1 cellular context compared by ENCODE assay signal in the genomic region with DNA sequence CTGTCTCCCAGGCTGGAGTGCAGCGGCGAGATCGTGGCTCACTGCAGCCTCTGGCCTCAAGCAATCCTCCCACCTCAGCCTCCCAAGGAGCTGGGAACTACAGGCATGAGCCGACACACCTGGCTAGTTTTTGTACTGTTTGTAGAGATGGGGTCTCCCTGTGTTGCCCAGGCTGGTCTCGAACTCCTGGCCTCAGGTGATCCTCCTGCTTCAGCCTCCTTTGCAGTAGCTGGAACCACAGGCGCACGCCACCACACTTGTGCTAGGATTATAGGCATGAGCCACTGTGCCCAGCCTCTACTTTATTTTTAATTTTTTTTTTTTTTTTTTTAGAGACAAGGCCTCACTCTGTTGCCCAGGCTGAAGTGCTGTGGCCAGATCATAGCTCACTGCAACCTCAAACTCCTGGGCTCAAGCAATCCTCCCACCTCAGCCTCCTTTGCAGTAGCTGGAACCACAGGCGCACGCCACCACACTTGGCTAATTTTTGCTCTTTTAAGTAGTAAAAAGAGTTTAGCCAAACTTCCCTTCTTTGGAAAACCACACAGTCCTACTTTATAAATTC.
A peak's percentile ranks its signal among the peaks of the same experiment; 100 is the strongest.
TF ChIP-seq lines count a peak whose summit lies in the region.

No MANE protein-coding gene starts in this region.

TF ChIP-seq in HepG2, 621 proteins besides CTCF, POLR2A, EP300 and RAD21 (continued from another document and continues in another):
- TF ChIP-seq, protein P1, sequence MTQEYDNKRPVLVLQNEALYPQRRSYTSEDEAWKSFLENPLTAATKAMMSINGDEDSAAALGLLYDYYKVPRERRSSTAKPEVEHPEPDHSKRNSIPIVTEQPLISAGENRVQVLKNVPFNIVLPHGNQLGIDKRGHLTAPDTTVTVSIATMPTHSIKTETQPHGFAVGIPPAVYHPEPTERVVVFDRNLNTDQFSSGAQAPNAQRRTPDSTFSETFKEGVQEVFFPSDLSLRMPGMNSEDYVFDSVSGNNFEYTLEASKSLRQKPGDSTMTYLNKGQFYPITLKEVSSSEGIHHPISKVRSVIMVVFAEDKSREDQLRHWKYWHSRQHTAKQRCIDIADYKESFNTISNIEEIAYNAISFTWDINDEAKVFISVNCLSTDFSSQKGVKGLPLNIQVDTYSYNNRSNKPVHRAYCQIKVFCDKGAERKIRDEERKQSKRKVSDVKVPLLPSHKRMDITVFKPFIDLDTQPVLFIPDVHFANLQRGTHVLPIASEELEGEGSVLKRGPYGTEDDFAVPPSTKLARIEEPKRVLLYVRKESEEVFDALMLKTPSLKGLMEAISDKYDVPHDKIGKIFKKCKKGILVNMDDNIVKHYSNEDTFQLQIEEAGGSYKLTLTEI (CRISPR knock-in tag; conservative IDR thresholded peaks at IDR 0.05): no peak
- TF ChIP-seq HDAC2 (CRISPR knock-in tag; IDR thresholded peaks at IDR 0.05) (no peak), ZNF160 (CRISPR knock-in tag; IDR thresholded peaks at IDR 0.05) (no peak), SALL1 (CRISPR knock-in tag; IDR thresholded peaks at IDR 0.05) (no peak), HNRNPLL (IDR thresholded peaks at IDR 0.05; ENCODE audit: low read depth, low read length, poor library complexity, severe bottlenecking) (no peak), ZNF543 (CRISPR knock-in tag; IDR thresholded peaks at IDR 0.05) (no peak), IKZF4 (CRISPR knock-in tag; IDR thresholded peaks at IDR 0.05; ENCODE audit: borderline replicate concordance, low read depth, not compliant biosample characterization) (peak; percentile 29), XBP1 (CRISPR knock-in tag; IDR thresholded peaks at IDR 0.05) (no peak), ZNF556 (CRISPR knock-in tag; IDR thresholded peaks at IDR 0.05; ENCODE audit: borderline replicate concordance) (no peak), SETDB1 (CRISPR knock-in tag; IDR thresholded peaks at IDR 0.05; ENCODE audit: borderline replicate concordance) (no peak), ZSCAN20 (CRISPR knock-in tag; IDR thresholded peaks at IDR 0.05; ENCODE audit: borderline replicate concordance) (no peak), JARID2 (CRISPR knock-in tag; IDR thresholded peaks at IDR 0.05; ENCODE audit: insufficient replicate concordance) (no peak), TBL1XR1 (IDR thresholded peaks at IDR 0.05; ENCODE audit: borderline replicate concordance, low read length, partially characterized antibody) (no peak), ZNF121 (CRISPR knock-in tag; IDR thresholded peaks at IDR 0.05) (0 out of 2 replicates have a peak, but pooled peaks have one; percentile 23), PRMT3 (CRISPR knock-in tag; IDR thresholded peaks at IDR 0.05; ENCODE audit: borderline replicate concordance, low read depth) (no peak), NAIF1 (CRISPR knock-in tag; IDR thresholded peaks at IDR 0.05; ENCODE audit: borderline replicate concordance) (no peak)
- TF ChIP-seq, protein P2, sequence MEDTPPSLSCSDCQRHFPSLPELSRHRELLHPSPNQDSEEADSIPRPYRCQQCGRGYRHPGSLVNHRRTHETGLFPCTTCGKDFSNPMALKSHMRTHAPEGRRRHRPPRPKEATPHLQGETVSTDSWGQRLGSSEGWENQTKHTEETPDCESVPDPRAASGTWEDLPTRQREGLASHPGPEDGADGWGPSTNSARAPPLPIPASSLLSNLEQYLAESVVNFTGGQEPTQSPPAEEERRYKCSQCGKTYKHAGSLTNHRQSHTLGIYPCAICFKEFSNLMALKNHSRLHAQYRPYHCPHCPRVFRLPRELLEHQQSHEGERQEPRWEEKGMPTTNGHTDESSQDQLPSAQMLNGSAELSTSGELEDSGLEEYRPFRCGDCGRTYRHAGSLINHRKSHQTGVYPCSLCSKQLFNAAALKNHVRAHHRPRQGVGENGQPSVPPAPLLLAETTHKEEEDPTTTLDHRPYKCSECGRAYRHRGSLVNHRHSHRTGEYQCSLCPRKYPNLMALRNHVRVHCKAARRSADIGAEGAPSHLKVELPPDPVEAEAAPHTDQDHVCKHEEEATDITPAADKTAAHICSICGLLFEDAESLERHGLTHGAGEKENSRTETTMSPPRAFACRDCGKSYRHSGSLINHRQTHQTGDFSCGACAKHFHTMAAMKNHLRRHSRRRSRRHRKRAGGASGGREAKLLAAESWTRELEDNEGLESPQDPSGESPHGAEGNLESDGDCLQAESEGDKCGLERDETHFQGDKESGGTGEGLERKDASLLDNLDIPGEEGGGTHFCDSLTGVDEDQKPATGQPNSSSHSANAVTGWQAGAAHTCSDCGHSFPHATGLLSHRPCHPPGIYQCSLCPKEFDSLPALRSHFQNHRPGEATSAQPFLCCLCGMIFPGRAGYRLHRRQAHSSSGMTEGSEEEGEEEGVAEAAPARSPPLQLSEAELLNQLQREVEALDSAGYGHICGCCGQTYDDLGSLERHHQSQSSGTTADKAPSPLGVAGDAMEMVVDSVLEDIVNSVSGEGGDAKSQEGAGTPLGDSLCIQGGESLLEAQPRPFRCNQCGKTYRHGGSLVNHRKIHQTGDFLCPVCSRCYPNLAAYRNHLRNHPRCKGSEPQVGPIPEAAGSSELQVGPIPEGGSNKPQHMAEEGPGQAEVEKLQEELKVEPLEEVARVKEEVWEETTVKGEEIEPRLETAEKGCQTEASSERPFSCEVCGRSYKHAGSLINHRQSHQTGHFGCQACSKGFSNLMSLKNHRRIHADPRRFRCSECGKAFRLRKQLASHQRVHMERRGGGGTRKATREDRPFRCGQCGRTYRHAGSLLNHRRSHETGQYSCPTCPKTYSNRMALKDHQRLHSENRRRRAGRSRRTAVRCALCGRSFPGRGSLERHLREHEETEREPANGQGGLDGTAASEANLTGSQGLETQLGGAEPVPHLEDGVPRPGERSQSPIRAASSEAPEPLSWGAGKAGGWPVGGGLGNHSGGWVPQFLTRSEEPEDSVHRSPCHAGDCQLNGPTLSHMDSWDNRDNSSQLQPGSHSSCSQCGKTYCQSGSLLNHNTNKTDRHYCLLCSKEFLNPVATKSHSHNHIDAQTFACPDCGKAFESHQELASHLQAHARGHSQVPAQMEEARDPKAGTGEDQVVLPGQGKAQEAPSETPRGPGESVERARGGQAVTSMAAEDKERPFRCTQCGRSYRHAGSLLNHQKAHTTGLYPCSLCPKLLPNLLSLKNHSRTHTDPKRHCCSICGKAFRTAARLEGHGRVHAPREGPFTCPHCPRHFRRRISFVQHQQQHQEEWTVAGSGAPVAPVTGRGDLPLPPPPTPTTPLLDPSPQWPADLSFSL (CRISPR knock-in tag; IDR thresholded peaks at IDR 0.05): no peak
- TF ChIP-seq, protein P3, sequence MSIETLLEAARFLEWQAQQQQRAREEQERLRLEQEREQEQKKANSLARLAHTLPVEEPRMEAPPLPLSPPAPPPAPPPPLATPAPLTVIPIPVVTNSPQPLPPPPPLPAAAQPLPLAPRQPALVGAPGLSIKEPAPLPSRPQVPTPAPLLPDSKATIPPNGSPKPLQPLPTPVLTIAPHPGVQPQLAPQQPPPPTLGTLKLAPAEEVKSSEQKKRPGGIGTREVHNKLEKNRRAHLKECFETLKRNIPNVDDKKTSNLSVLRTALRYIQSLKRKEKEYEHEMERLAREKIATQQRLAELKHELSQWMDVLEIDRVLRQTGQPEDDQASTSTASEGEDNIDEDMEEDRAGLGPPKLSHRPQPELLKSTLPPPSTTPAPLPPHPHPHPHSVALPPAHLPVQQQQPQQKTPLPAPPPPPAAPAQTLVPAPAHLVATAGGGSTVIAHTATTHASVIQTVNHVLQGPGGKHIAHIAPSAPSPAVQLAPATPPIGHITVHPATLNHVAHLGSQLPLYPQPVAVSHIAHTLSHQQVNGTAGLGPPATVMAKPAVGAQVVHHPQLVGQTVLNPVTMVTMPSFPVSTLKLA (IDR thresholded peaks at IDR 0.05): no peak
- TF ChIP-seq, protein P4, sequence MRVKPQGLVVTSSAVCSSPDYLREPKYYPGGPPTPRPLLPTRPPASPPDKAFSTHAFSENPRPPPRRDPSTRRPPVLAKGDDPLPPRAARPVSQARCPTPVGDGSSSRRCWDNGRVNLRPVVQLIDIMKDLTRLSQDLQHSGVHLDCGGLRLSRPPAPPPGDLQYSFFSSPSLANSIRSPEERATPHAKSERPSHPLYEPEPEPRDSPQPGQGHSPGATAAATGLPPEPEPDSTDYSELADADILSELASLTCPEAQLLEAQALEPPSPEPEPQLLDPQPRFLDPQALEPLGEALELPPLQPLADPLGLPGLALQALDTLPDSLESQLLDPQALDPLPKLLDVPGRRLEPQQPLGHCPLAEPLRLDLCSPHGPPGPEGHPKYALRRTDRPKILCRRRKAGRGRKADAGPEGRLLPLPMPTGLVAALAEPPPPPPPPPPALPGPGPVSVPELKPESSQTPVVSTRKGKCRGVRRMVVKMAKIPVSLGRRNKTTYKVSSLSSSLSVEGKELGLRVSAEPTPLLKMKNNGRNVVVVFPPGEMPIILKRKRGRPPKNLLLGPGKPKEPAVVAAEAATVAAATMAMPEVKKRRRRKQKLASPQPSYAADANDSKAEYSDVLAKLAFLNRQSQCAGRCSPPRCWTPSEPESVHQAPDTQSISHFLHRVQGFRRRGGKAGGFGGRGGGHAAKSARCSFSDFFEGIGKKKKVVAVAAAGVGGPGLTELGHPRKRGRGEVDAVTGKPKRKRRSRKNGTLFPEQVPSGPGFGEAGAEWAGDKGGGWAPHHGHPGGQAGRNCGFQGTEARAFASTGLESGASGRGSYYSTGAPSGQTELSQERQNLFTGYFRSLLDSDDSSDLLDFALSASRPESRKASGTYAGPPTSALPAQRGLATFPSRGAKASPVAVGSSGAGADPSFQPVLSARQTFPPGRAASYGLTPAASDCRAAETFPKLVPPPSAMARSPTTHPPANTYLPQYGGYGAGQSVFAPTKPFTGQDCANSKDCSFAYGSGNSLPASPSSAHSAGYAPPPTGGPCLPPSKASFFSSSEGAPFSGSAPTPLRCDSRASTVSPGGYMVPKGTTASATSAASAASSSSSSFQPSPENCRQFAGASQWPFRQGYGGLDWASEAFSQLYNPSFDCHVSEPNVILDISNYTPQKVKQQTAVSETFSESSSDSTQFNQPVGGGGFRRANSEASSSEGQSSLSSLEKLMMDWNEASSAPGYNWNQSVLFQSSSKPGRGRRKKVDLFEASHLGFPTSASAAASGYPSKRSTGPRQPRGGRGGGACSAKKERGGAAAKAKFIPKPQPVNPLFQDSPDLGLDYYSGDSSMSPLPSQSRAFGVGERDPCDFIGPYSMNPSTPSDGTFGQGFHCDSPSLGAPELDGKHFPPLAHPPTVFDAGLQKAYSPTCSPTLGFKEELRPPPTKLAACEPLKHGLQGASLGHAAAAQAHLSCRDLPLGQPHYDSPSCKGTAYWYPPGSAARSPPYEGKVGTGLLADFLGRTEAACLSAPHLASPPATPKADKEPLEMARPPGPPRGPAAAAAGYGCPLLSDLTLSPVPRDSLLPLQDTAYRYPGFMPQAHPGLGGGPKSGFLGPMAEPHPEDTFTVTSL (CRISPR knock-in tag; IDR thresholded peaks at IDR 0.05; ENCODE audit: borderline replicate concordance): no peak
- TF ChIP-seq, protein P5, sequence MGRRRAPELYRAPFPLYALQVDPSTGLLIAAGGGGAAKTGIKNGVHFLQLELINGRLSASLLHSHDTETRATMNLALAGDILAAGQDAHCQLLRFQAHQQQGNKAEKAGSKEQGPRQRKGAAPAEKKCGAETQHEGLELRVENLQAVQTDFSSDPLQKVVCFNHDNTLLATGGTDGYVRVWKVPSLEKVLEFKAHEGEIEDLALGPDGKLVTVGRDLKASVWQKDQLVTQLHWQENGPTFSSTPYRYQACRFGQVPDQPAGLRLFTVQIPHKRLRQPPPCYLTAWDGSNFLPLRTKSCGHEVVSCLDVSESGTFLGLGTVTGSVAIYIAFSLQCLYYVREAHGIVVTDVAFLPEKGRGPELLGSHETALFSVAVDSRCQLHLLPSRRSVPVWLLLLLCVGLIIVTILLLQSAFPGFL (CRISPR knock-in tag; IDR thresholded peaks at IDR 0.05): no peak
- TF ChIP-seq, protein P6, sequence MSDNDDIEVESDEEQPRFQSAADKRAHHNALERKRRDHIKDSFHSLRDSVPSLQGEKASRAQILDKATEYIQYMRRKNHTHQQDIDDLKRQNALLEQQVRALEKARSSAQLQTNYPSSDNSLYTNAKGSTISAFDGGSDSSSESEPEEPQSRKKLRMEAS (IDR thresholded peaks at IDR 0.05): no peak
- TF ChIP-seq, protein P7, sequence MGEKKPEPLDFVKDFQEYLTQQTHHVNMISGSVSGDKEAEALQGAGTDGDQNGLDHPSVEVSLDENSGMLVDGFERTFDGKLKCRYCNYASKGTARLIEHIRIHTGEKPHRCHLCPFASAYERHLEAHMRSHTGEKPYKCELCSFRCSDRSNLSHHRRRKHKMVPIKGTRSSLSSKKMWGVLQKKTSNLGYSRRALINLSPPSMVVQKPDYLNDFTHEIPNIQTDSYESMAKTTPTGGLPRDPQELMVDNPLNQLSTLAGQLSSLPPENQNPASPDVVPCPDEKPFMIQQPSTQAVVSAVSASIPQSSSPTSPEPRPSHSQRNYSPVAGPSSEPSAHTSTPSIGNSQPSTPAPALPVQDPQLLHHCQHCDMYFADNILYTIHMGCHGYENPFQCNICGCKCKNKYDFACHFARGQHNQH (CRISPR knock-in tag; IDR thresholded peaks at IDR 0.05): no peak
- TF ChIP-seq, protein P8, sequence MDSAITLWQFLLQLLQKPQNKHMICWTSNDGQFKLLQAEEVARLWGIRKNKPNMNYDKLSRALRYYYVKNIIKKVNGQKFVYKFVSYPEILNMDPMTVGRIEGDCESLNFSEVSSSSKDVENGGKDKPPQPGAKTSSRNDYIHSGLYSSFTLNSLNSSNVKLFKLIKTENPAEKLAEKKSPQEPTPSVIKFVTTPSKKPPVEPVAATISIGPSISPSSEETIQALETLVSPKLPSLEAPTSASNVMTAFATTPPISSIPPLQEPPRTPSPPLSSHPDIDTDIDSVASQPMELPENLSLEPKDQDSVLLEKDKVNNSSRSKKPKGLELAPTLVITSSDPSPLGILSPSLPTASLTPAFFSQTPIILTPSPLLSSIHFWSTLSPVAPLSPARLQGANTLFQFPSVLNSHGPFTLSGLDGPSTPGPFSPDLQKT (CRISPR knock-in tag; IDR thresholded peaks at IDR 0.05; ENCODE audit: borderline replicate concordance): no peak
- TF ChIP-seq, protein P9, sequence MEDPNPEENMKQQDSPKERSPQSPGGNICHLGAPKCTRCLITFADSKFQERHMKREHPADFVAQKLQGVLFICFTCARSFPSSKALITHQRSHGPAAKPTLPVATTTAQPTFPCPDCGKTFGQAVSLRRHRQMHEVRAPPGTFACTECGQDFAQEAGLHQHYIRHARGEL (CRISPR knock-in tag; IDR thresholded peaks at IDR 0.05): no peak
- TF ChIP-seq, protein P10, sequence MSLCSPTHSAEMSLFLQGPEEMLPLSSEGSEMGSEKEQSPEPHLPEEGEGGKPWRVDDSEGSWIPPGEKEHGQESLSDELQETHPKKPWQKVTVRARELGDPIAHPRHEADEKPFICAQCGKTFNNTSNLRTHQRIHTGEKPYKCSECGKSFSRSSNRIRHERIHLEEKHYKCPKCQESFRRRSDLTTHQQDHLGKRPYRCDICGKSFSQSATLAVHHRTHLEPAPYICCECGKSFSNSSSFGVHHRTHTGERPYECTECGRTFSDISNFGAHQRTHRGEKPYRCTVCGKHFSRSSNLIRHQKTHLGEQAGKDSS (CRISPR knock-in tag; IDR thresholded peaks at IDR 0.05; ENCODE audit: borderline replicate concordance, low read depth): 0 out of 2 replicates have a peak, but pooled peaks have one; percentile 57
- TF ChIP-seq, protein P11, sequence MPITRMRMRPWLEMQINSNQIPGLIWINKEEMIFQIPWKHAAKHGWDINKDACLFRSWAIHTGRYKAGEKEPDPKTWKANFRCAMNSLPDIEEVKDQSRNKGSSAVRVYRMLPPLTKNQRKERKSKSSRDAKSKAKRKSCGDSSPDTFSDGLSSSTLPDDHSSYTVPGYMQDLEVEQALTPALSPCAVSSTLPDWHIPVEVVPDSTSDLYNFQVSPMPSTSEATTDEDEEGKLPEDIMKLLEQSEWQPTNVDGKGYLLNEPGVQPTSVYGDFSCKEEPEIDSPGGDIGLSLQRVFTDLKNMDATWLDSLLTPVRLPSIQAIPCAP (CRISPR knock-in tag; IDR thresholded peaks at IDR 0.05; ENCODE audit: low read depth): no peak
